ENCODE assay signal across 9 cellular contexts in the genomic region with DNA sequence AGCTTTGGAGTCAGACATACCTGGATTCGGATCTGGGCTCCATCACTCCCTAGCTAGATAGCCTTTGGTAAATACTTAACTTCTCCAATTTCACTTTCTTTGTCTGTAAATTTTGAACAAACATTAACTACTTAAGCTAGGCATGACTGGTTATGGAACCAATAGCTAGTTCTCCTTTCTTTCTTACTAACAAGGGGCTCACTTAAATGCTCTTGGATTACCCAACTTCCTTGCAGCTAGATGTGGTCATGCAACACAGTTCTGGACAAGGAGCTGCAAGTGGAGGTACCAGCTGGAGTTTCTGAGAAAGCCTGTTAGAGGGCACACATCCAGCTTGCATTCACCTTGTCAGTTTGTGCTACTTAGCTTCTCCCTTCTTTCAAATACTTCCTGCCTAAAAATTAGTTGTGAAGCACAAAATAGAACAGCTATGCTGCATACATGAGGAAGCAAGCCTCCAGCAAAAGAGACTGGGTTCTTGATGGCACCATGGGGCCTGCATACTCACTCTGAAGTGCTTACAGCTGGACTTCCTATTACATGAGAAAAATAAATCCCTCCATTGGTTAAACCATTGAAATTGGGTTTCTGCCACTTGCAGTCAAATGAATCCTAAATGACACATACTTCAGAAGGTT.
A peak's percentile ranks its signal among the peaks of the same experiment; 100 is the strongest.
DNase-seq lines count a peak whose midpoint lies in the region; ATAC-seq and TF ChIP-seq lines count a peak whose summit lies in the region.
"Had no signal": no experiment of that assay in that cellular context is flagged by ENCODE, and none has a peak within 500 bp of the region (broad histone marks: within the 10 kb centered on the region; RNA-seq: fewer than 3 reads in every experiment).

No MANE protein-coding gene starts in this region.

- 86% methylated on average over 1 of the region's 1 CpG for WGBS in smooth muscle cell (ENCODE audit: low lambda C conversion rate)
- 73% methylated on average over 1 of the region's 1 CpG for whole genome bisulfite sequencing in SK-N-SH (ENCODE audit: low lambda C conversion rate)

- H3K4me2 ChIP-seq in smooth muscle cell (no peak overlapping the region), SK-N-SH (no peak overlapping the region)

- H3K27me3 ChIP-seq in smooth muscle cell (ENCODE audit: low read depth) (no peaks in the 10 kb centered on the region), SK-N-SH (ENCODE audit: insufficient read depth) (no peaks in the 10 kb centered on the region)

- POLR2A ChIA-PET in SK-N-SH (lab: Yijun Ruan, JAX): no interaction called here

- H3F3A ChIP-seq in smooth muscle cell (ENCODE audit: low read depth): peaks cover 6% of the 10 kb centered on the region
- H3F3A ChIP-seq in SK-N-SH (replicated peaks; ENCODE audit: insufficient read depth): no peaks in the 10 kb centered on the region

- H3K9ac ChIP-seq in smooth muscle cell (ENCODE audit: low read depth) (no peak overlapping the region), SK-N-SH (no peak overlapping the region)
- H3K9ac ChIP-seq: parathyroid adenoma had no signal

- CTCF ChIA-PET in SK-N-SH (lab: Yijun Ruan, JAX): interaction anchor here (1.2 kb wide), 1 partner anchor 11 kb away, joined by 3 read pairs; no protein-coding TSS in a partner anchor

- H3K36me3 ChIP-seq in smooth muscle cell (ENCODE audit: low read depth): no peaks in the 10 kb centered on the region
- no peaks in the 10 kb centered on the region for H3K36me3 ChIP-seq in SK-N-SH (replicated peaks in 1 of 2; ENCODE audit: control insufficient read depth in 1 of 2, insufficient read depth in 2 of 2, low read length in 1 of 2)

- H3K9me3 ChIP-seq in smooth muscle cell (replicated peaks; ENCODE audit: low read depth): no peaks in the 10 kb centered on the region
- no peaks in the 10 kb centered on the region for H3K9me3 ChIP-seq in SK-N-SH

- H3K27ac ChIP-seq in smooth muscle cell (ENCODE audit: low read depth) (peak overlapping the region; percentile 80), SK-N-SH (ENCODE audit: low read depth in 2 of 2, low read length in 1 of 2) (peak overlapping the region in 1 of 2 experiments; percentile 78; a peak in 1 of 4 replicates)
- H3K27ac ChIP-seq: parathyroid adenoma had no signal

- H4K20me1 ChIP-seq in smooth muscle cell (ENCODE audit: low read depth) (no peaks in the 10 kb centered on the region), SK-N-SH (ENCODE audit: insufficient read depth) (no peaks in the 10 kb centered on the region)

- H3K4me3 ChIP-seq in smooth muscle cell (no peak overlapping the region), SK-N-SH (ENCODE audit: low read depth in 2 of 2, low read length in 1 of 2) (no peak overlapping the region)

- DNase-seq in NCI-H2196 (lab: John Stamatoyannopoulos, UW; ENCODE audit: unreplicated experiment) (peak; percentile 48), smooth muscle cell (lab: John Stamatoyannopoulos, UW; ENCODE audit: unreplicated experiment) (no peak), SHP77 treated with DMSO at 0.1 percent for 48 hours (lab: John Stamatoyannopoulos, UW) (no peak), SK-N-SH (no peak)
- no peak for DNase-seq in activated CD4-positive, alpha-beta T cell treated with anti-CD3 and anti-CD28 coated beads, Interleukin-2, amount 50 U/mL, for 48 hours
- DNase-seq: activated CD8-positive, alpha-beta memory T cell treated with anti-CD3 and anti-CD28 coated beads for 24 hours had no signal

- H2AFZ ChIP-seq in smooth muscle cell (ENCODE audit: low read depth) (no peak overlapping the region), SK-N-SH (ENCODE audit: low read depth) (no peak overlapping the region)
- H2AFZ ChIP-seq: parathyroid adenoma had no signal

- no peaks in the 10 kb centered on the region for H3K79me2 ChIP-seq in smooth muscle cell (ENCODE audit: low read depth)
- no peaks in the 10 kb centered on the region for H3K79me2 ChIP-seq in SK-N-SH (ENCODE audit: insufficient read depth)
- H3K79me2 ChIP-seq: parathyroid adenoma had no signal

- TF ChIP-seq CTCF in smooth muscle cell (IDR thresholded peaks at IDR 0.05; ENCODE audit: borderline replicate concordance, insufficient read depth, poor library complexity, severe bottlenecking) (no peak), SK-N-SH (IDR thresholded peaks at IDR 0.05) (no peak)

- H3K9me2 ChIP-seq in SK-N-SH: no peaks in the 10 kb centered on the region

- peak; percentile 65 for ATAC-seq in GM19025 (IDR thresholded peaks at IDR 0.05; ENCODE audit: low read depth, unreplicated experiment)
- peak; percentile 62 for ATAC-seq in HG02870 (IDR thresholded peaks at IDR 0.05; ENCODE audit: unreplicated experiment)

- no peak for TF ChIP-seq EP300 in SK-N-SH (IDR thresholded peaks at IDR 0.05; ENCODE audit: borderline replicate concordance in 1 of 2, low read depth in 1 of 2, low read length in 1 of 2)

- no peak for TF ChIP-seq RAD21 in SK-N-SH (IDR thresholded peaks at IDR 0.05; ENCODE audit: low read length)

- H3K4me1 ChIP-seq in smooth muscle cell (ENCODE audit: low read depth) (peaks cover 10% of the 10 kb centered on the region), SK-N-SH (ENCODE audit: control insufficient read depth in 1 of 2, insufficient read depth in 2 of 2, low read depth in 1 of 2, low read length in 1 of 2) (peaks cover 4 to 16% of the 10 kb centered on the region in 2 experiments; a peak in 3 of 4 replicates)

TF ChIP-seq in SK-N-SH, 30 proteins besides CTCF, POLR2A, EP300 and RAD21:
- TF ChIP-seq GABPA (IDR thresholded peaks at IDR 0.05; ENCODE audit: low read depth) (no peak), JUND (IDR thresholded peaks at IDR 0.05) (no peak), CHD2 (IDR thresholded peaks at IDR 0.05; ENCODE audit: low read length, partially characterized antibody) (no peak), GATA2 (CRISPR knock-in tag; IDR thresholded peaks at IDR 0.05) (no peak), TAF1 (IDR thresholded peaks at IDR 0.05; ENCODE audit: borderline replicate concordance, low read depth, low read length) (no peak), SMC3 (IDR thresholded peaks at IDR 0.05; ENCODE audit: low read depth, low read length) (no peak), FOXM1 (IDR thresholded peaks at IDR 0.05; ENCODE audit: low read depth) (no peak), SIN3A (IDR thresholded peaks at IDR 0.05; ENCODE audit: borderline replicate concordance, low read depth, low read length) (no peak), YY1 (IDR thresholded peaks at IDR 0.05; ENCODE audit: low read depth) (no peak)
- TF ChIP-seq, protein P1, sequence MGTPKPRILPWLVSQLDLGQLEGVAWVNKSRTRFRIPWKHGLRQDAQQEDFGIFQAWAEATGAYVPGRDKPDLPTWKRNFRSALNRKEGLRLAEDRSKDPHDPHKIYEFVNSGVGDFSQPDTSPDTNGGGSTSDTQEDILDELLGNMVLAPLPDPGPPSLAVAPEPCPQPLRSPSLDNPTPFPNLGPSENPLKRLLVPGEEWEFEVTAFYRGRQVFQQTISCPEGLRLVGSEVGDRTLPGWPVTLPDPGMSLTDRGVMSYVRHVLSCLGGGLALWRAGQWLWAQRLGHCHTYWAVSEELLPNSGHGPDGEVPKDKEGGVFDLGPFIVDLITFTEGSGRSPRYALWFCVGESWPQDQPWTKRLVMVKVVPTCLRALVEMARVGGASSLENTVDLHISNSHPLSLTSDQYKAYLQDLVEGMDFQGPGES (IDR thresholded peaks at IDR 0.05; ENCODE audit: low read depth, low read length): no peak
- TF ChIP-seq, protein P2, sequence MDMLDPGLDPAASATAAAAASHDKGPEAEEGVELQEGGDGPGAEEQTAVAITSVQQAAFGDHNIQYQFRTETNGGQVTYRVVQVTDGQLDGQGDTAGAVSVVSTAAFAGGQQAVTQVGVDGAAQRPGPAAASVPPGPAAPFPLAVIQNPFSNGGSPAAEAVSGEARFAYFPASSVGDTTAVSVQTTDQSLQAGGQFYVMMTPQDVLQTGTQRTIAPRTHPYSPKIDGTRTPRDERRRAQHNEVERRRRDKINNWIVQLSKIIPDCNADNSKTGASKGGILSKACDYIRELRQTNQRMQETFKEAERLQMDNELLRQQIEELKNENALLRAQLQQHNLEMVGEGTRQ (IDR thresholded peaks at IDR 0.05; ENCODE audit: borderline replicate concordance, low read depth, low read length): no peak
- TF ChIP-seq, protein P3, sequence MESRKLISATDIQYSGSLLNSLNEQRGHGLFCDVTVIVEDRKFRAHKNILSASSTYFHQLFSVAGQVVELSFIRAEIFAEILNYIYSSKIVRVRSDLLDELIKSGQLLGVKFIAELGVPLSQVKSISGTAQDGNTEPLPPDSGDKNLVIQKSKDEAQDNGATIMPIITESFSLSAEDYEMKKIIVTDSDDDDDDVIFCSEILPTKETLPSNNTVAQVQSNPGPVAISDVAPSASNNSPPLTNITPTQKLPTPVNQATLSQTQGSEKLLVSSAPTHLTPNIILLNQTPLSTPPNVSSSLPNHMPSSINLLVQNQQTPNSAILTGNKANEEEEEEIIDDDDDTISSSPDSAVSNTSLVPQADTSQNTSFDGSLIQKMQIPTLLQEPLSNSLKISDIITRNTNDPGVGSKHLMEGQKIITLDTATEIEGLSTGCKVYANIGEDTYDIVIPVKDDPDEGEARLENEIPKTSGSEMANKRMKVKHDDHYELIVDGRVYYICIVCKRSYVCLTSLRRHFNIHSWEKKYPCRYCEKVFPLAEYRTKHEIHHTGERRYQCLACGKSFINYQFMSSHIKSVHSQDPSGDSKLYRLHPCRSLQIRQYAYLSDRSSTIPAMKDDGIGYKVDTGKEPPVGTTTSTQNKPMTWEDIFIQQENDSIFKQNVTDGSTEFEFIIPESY (IDR thresholded peaks at IDR 0.05; ENCODE audit: borderline replicate concordance, low read depth): no peak
TF ChIP-seq in SK-N-SH: peak in this region for 0.
